Comparison of ENCODE assay signal across 13 cellular contexts in genomic region chr1:243269461-243269801, GRCh38. TPM values are rescaled to one million over a fixed set of nuclear protein-coding genes. Genes with fewer than 3 reads are reported as not detected.
DNase-seq lines count a peak whose midpoint lies in the region; ATAC-seq and TF ChIP-seq lines count a peak whose summit lies in the region.
"Had no signal": no experiment of that assay in that cellular context is flagged by ENCODE, and none has a peak within 500 bp of the region (broad histone marks: within the 10 kb centered on the region; RNA-seq: fewer than 3 reads in every experiment).

No MANE protein-coding gene starts in this region.

- TF ChIP-seq CTCF in Loucy (conservative IDR thresholded peaks at IDR 0.05; ENCODE audit: low read length), result no peak

- H3K79me2 ChIP-seq in Loucy (ENCODE audit: insufficient read depth, low read length), result no peaks in the 10 kb centered on the region; the same call in 1 of the 2 replicates

- H3K9ac ChIP-seq in Loucy (ENCODE audit: low read depth, low read length, poor library complexity, severe bottlenecking), result no peak overlapping the region

- H3K9me3 ChIP-seq in CD8-positive, alpha-beta memory T cell (ENCODE audit: low read length), result no peaks in the 10 kb centered on the region
- H3K9me3 ChIP-seq in Loucy (ENCODE audit: insufficient read depth, low read depth, low read length), result no peaks in the 10 kb centered on the region
- H3K9me3 ChIP-seq: MG63, SJCRH30, spleen, testis had no signal

- no peak overlapping the region for H2AFZ ChIP-seq in Loucy (ENCODE audit: low read length)

- ATAC-seq in GM21576 (IDR thresholded peaks at IDR 0.05; ENCODE audit: unreplicated experiment), result peak; percentile 66
- no peak for ATAC-seq in stimulated activated effector memory CD8-positive, alpha-beta T cell treated with anti-CD3 and anti-CD28 coated beads, Interleukin-12 subunit alpha, Interleukin-12 subunit beta, amount 100 ng/mL, for 72 hours

- CTCF ChIA-PET in CD8-positive, alpha-beta memory T cell (lab: Charles Lee), result no interaction called here

- no peaks in the 10 kb centered on the region for H3K36me3 ChIP-seq in CD8-positive, alpha-beta memory T cell (ENCODE audit: insufficient read depth, low read length)
- peaks cover 10% of the 10 kb centered on the region; the same call in 1 of the 2 replicates for H3K36me3 ChIP-seq in Loucy (ENCODE audit: insufficient read depth, low read length)
- H3K36me3 ChIP-seq: SJCRH30 had no signal

- peak overlapping the region in 1 of 8 donors; percentile 15 for H3K27ac Mint-ChIP-seq in CD8-positive, alpha-beta memory T cell
- H3K27ac Mint-ChIP-seq in stimulated activated effector memory CD8-positive, alpha-beta T cell treated with anti-CD3 and anti-CD28 coated beads, Interleukin-12 subunit alpha, Interleukin-12 subunit beta, amount 100 ng/mL, for 72 hours, result no peak overlapping the region
- H3K27ac Mint-ChIP-seq: CD4-positive, CD25-positive, alpha-beta regulatory T cell had no signal

- peaks cover 10 to 33% (median 21%) of the 10 kb centered on the region in 3 donors for H3K4me1 Mint-ChIP-seq in CD8-positive, alpha-beta memory T cell
- peaks cover 5% of the 10 kb centered on the region for H3K4me1 Mint-ChIP-seq in stimulated activated effector memory CD8-positive, alpha-beta T cell treated with anti-CD3 and anti-CD28 coated beads, Interleukin-12 subunit alpha, Interleukin-12 subunit beta, amount 100 ng/mL, for 72 hours

- POLR2A ChIA-PET in CD8-positive, alpha-beta memory T cell (lab: Charles Lee), result no interaction called here

- no peak overlapping the region for H3K4me3 Mint-ChIP-seq in CD8-positive, alpha-beta memory T cell
- no peak overlapping the region for H3K4me3 Mint-ChIP-seq in stimulated activated effector memory CD8-positive, alpha-beta T cell treated with anti-CD3 and anti-CD28 coated beads, Interleukin-12 subunit alpha, Interleukin-12 subunit beta, amount 100 ng/mL, for 72 hours
- H3K4me3 Mint-ChIP-seq: CD4-positive, CD25-positive, alpha-beta regulatory T cell had no signal

- no peaks in the 10 kb centered on the region for H3F3A ChIP-seq in Loucy (ENCODE audit: low read depth)

- H3K4me1 ChIP-seq in CD8-positive, alpha-beta memory T cell (ENCODE audit: insufficient read depth, low read length), result no peaks in the 10 kb centered on the region
- H3K4me1 ChIP-seq in Loucy (ENCODE audit: insufficient read depth, low read length, poor library complexity, severe bottlenecking), result peaks cover 15% of the 10 kb centered on the region
- H3K4me1 ChIP-seq: SJCRH30 had no signal

- H3K27ac ChIP-seq in CD8-positive, alpha-beta memory T cell (ENCODE audit: low read depth, low read length), result peak overlapping the region; percentile 63
- H3K27ac ChIP-seq: SJCRH30, testis had no signal

- H3K9me2 ChIP-seq in Loucy (replicated peaks; ENCODE audit: low read depth, low read length), result no peaks in the 10 kb centered on the region

- H3K9me3 Mint-ChIP-seq in CD8-positive, alpha-beta memory T cell, result no peaks in the 10 kb centered on the region
- no peaks in the 10 kb centered on the region for H3K9me3 Mint-ChIP-seq in stimulated activated effector memory CD8-positive, alpha-beta T cell treated with anti-CD3 and anti-CD28 coated beads, Interleukin-12 subunit alpha, Interleukin-12 subunit beta, amount 100 ng/mL, for 72 hours
- H3K9me3 Mint-ChIP-seq: CD4-positive, CD25-positive, alpha-beta regulatory T cell had no signal

- no peaks in the 10 kb centered on the region for H3K27me3 Mint-ChIP-seq in CD8-positive, alpha-beta memory T cell
- H3K27me3 Mint-ChIP-seq: CD4-positive, CD25-positive, alpha-beta regulatory T cell had no signal

- no peak overlapping the region for H3K4me3 ChIP-seq in CD8-positive, alpha-beta memory T cell (ENCODE audit: low read length)
- H3K4me3 ChIP-seq in Loucy (ENCODE audit: low read length, poor library complexity, severe bottlenecking), result no peak overlapping the region
- H3K4me3 ChIP-seq: MG63, SJCRH30, testis had no signal

- no peaks in the 10 kb centered on the region for H3K27me3 ChIP-seq in CD8-positive, alpha-beta memory T cell (ENCODE audit: insufficient read depth, low read length, poor library complexity, severe bottlenecking)
- H3K27me3 ChIP-seq in Loucy (ENCODE audit: insufficient read depth, low read length, poor library complexity, severe bottlenecking), result no peaks in the 10 kb centered on the region
- H3K27me3 ChIP-seq: MG63, SJCRH30, spleen, testis had no signal

- H3K36me3 Mint-ChIP-seq in CD8-positive, alpha-beta memory T cell, result peaks cover 6 to 34% (median 7%) of the 10 kb centered on the region in 3 donors
- peaks cover 21% of the 10 kb centered on the region for H3K36me3 Mint-ChIP-seq in stimulated activated effector memory CD8-positive, alpha-beta T cell treated with anti-CD3 and anti-CD28 coated beads, Interleukin-12 subunit alpha, Interleukin-12 subunit beta, amount 100 ng/mL, for 72 hours

- H4K20me1 ChIP-seq in Loucy (ENCODE audit: insufficient read depth, low read length, poor library complexity, severe bottlenecking), result no peaks in the 10 kb centered on the region

- no peak for DNase-seq in CD8-positive, alpha-beta memory T cell
- DNase-seq in germinal center (ENCODE audit: low spot score), result peak; percentile 18
- DNase-seq in RPMI8226, result no peak
- no peak for DNase-seq in stimulated activated effector memory CD8-positive, alpha-beta T cell treated with anti-CD3 and anti-CD28 coated beads, Interleukin-12 subunit alpha, Interleukin-12 subunit beta, amount 100 ng/mL, for 72 hours (ENCODE audit: low spot score in 2 of 2)
- no peak for DNase-seq in NCI-H1694 treated with DMSO at 0.1 percent for 48 hours (lab: John Stamatoyannopoulos, UW)
- DNase-seq in DMS79 treated with DMSO at 0.1 percent for 48 hours (lab: John Stamatoyannopoulos, UW), result no peak
- DNase-seq: CD4-positive, CD25-positive, alpha-beta regulatory T cell; MG63; SJCRH30; spleen; testis had no signal

- peak overlapping the region; percentile 19 for H3K4me2 ChIP-seq in Loucy (ENCODE audit: low read depth, low read length, poor library complexity, severe bottlenecking)

RNA-seq across cellular contexts. Expression of gene SDCCAG8, which starts 13.6 kb away (rescaled TPM):
- 10 to 100 TPM; 17.8 to 18.3 TPM for total RNA-seq in CD8-positive, alpha-beta memory T cell
- 22.3 TPM for polyA plus RNA-seq in CD8-positive, alpha-beta memory T cell

RNA-seq across cellular contexts. Expression of gene CEP170, which starts 14.3 kb away (rescaled TPM):
- total RNA-seq in CD8-positive, alpha-beta memory T cell, result 10 to 100 TPM; 29.9 to 36.5 TPM
- polyA plus RNA-seq in CD8-positive, alpha-beta memory T cell, result 7.4 TPM
